Comparison of ENCODE assay signal across 25 cellular contexts in genomic region chr16:1355591-1355990, GRCh38.
"Had no signal": no experiment of that assay in that cellular context is flagged by ENCODE, and none has a peak within 500 bp of the region (broad histone marks: within the 10 kb centered on the region; RNA-seq: fewer than 3 reads in every experiment).

No MANE protein-coding gene starts in this region.

- H3K4me3 ChIP-seq: gastrocnemius medialis, left lung, lower lobe of right lung, skin epidermis, stomach, thyroid gland had no signal

- H3K27ac ChIP-seq: epithelial cell of prostate, gastrocnemius medialis, left lung, lower lobe of right lung, stomach, thyroid gland had no signal

- ATAC-seq: activated CD4-positive, alpha-beta T cell treated with anti-CD3 and anti-CD28 coated beads for 36 hours; activated CD8-positive, alpha-beta memory T cell treated with anti-CD3 and anti-CD28 coated beads, Interleukin-2, amount 10 ng/mL, durations not matched to agents 7 days and 5 days; activated CD8-positive, alpha-beta T cell treated with anti-CD3 and anti-CD28 coated beads, Interleukin-2, amount 10 ng/mL, durations not matched to agents 7 days and 5 days; gastrocnemius medialis; left lung; lower lobe of right lung; natural killer cell; sciatic nerve had no signal

- H3K4me3 Mint-ChIP-seq: activated CD4-positive, alpha-beta T cell treated with anti-CD3 and anti-CD28 coated beads for 36 hours; activated CD8-positive, alpha-beta memory T cell treated with anti-CD3 and anti-CD28 coated beads, Interleukin-2, amount 10 ng/mL, durations not matched to agents 7 days and 5 days; activated CD8-positive, alpha-beta T cell treated with anti-CD3 and anti-CD28 coated beads, Interleukin-2, amount 10 ng/mL, durations not matched to agents 7 days and 5 days; natural killer cell had no signal

- H3K27me3 Mint-ChIP-seq: activated CD4-positive, alpha-beta T cell treated with anti-CD3 and anti-CD28 coated beads for 36 hours; activated CD8-positive, alpha-beta memory T cell treated with anti-CD3 and anti-CD28 coated beads, Interleukin-2, amount 10 ng/mL, durations not matched to agents 7 days and 5 days had no signal

- H3K9me3 Mint-ChIP-seq: activated T-helper 2 cell treated with anti-CD3 and anti-CD28 coated beads, Interferon-gamma antibody, Interleukin-2, Interleukin-4, amounts not matched to agents 10 μg/mL and 5 μg/mL and 100 μg/mL, durations not matched to agents 14 hours and 24 hours and 36 hours; natural killer cell had no signal

- H3K27me3 ChIP-seq: gastrocnemius medialis, left lung, stomach, thyroid gland had no signal

- H3K9me3 ChIP-seq: gastrocnemius medialis, left lung, lower lobe of right lung, stomach, thyroid gland had no signal

- H3K27ac Mint-ChIP-seq: activated CD4-positive, alpha-beta T cell treated with anti-CD3 and anti-CD28 coated beads for 36 hours; activated CD8-positive, alpha-beta memory T cell treated with anti-CD3 and anti-CD28 coated beads, Interleukin-2, amount 10 ng/mL, durations not matched to agents 7 days and 5 days; activated CD8-positive, alpha-beta T cell treated with anti-CD3 and anti-CD28 coated beads, Interleukin-2, amount 10 ng/mL, durations not matched to agents 7 days and 5 days; activated T-helper 2 cell treated with anti-CD3 and anti-CD28 coated beads, Interferon-gamma antibody, Interleukin-2, Interleukin-4, amounts not matched to agents 10 μg/mL and 5 μg/mL and 100 μg/mL, durations not matched to agents 14 hours and 24 hours and 36 hours had no signal

- H3K36me3 Mint-ChIP-seq: activated CD8-positive, alpha-beta memory T cell treated with anti-CD3 and anti-CD28 coated beads, Interleukin-2, amount 10 ng/mL, durations not matched to agents 7 days and 5 days; natural killer cell had no signal

- DNase-seq: activated CD4-positive, alpha-beta T cell treated with anti-CD3 and anti-CD28 coated beads for 36 hours; activated CD4-positive, CD25-positive, alpha-beta regulatory T cell; activated CD8-positive, alpha-beta memory T cell treated with anti-CD3 and anti-CD28 coated beads, Interleukin-2, amount 10 ng/mL, durations not matched to agents 7 days and 5 days; activated CD8-positive, alpha-beta T cell treated with anti-CD3 and anti-CD28 coated beads, Interleukin-2, amount 10 ng/mL, durations not matched to agents 7 days and 5 days; activated naive CD4-positive, alpha-beta T cell; activated T-cell treated with anti-CD3 and anti-CD28 coated beads, Interleukin-2, amount 50 U/mL, for 48 hours; amygdala; central memory CD4-positive, alpha-beta T cell; dermis blood vessel endothelial cell; effector CD4-positive, alpha-beta T cell; gastrocnemius medialis; glutamatergic neuron; left lung; lower lobe of right lung; mesendoderm; natural killer cell; posterior cingulate gyrus; stimulated activated CD4-positive, alpha-beta T cell treated with anti-CD3 and anti-CD28 coated beads, Interleukin-12 subunit alpha, Interleukin-12 subunit beta, amount 100 ng/mL, for 4 hours; stimulated activated CD4-positive, alpha-beta T cell treated with anti-CD3 and anti-CD28 coated beads, Interleukin-4, amount 100 ng/mL, for 1 hour; stomach; thyroid gland had no signal
